In the genomic region with DNA sequence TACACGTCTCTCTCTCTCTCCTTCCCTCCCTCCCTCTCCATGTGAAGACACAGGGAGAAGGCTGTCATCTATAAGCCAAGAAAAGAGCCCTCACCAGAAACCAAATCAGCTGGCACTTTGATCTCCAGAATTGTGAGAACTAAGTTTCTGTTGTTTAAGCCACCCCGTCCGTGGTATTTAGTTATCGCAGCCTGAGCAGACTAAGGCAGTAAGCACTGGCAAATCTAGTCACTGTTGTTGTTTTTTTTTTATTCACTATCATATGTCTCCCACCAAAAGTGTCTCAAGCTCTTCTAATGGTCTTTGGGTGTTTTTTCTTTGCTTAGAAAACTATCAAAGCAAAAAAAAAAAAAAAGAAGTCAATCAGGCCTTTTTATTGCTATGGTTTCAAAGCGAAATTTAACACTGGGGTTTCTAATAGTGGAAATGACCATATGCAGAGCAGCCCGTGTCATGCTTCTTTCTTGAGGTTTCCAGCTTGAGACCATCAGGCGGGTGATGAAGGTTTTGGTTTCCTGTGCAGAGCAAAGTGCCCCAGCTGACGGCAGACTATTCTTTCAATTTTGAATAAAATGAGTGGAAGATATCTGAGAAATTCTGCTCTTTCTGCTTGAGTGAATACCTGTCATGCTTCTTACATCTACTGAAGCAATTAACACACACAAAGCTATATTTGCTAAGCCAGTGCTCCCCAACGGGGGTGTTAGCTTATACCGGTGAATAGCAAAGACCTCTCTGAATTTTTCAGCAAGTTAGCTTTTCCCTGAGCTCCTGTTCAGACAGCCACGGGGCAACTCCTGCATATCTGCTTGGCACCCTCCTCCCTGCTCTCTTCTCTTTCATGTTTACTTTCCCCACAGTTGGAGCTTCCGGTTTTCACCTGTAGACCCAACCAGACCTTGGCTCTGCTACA, we compare ENCODE assay signal across 10 cellular contexts.
DNase-seq lines count a peak whose midpoint lies in the region; ATAC-seq, FAIRE-seq and TF ChIP-seq lines count a peak whose summit lies in the region.
"Had no signal": no experiment of that assay in that cellular context is flagged by ENCODE, and none has a peak within 500 bp of the region (broad histone marks: within the 10 kb centered on the region; RNA-seq: fewer than 3 reads in every experiment).

No MANE protein-coding gene starts in this region.

- SMC1A ChIA-PET in GM12878 (lab: Charles Lee; ENCODE audit: uncharacterized antibody, unreplicated experiment) = interaction anchor here (1.7 kb wide), 1 partner anchor 9 kb away, joined by 4 read pairs; no protein-coding TSS in a partner anchor

- intact Hi-C loops in GM12878 (cut with micrococcal nuclease; ENCODE audit: unreplicated experiment) = no loop called here

- H3K4me3 Mint-ChIP-seq in T-helper 2 cell treated with Interferon-gamma antibody and Interleukin-4, amounts not matched to agents 5 μg/mL and 100 μg/mL, for 36 hours = no peak overlapping the region
- H3K4me3 Mint-ChIP-seq: mesothelial cell of epicardium had no signal

- no peak overlapping the region for H3K27ac ChIP-seq in GM12878 (ENCODE audit: control insufficient read depth, insufficient read depth)
- H3K27ac ChIP-seq in GM23248 = no peak overlapping the region

- BruUV-seq in GM12878 (replicated peaks; lab: Mats Ljungman, UMichigan) = no TSS peak

- no peaks in the 10 kb centered on the region for H3F3A ChIP-seq in GM23248 (ENCODE audit: insufficient read depth)

- H3K9me3 ChIP-seq in GM12878 (replicated peaks; ENCODE audit: control insufficient read depth, insufficient read depth, low read length) = no peaks in the 10 kb centered on the region
- H3K9me3 ChIP-seq in GM23248 (ENCODE audit: low read depth) = no peaks in the 10 kb centered on the region

- WGBS in GM12878 (ENCODE audit: insufficient coverage, insufficient replicate concordance, low lambda C conversion rate, missing lambda C conversion rate) = 20% methylated on average over 11 of the region's 12 CpGs
- 56 to 57% methylated on average over 12 of the region's 12 CpGs for WGBS in GM23248 (ENCODE audit: low coverage in 1 of 2, low lambda C conversion rate in 2 of 2, missing lambda C conversion rate in 2 of 2), 2 experiments

- peaks cover 6% of the 10 kb centered on the region for H3K4me1 Mint-ChIP-seq in T-helper 2 cell treated with Interferon-gamma antibody and Interleukin-4, amounts not matched to agents 5 μg/mL and 100 μg/mL, for 36 hours (ENCODE audit: low read depth)
- H3K4me1 Mint-ChIP-seq: mesothelial cell of epicardium had no signal

- H3K4me2 ChIP-seq in GM12878 (ENCODE audit: control insufficient read depth, insufficient read depth) (peak overlapping the region; percentile 34; the same call in 1 of the 2 replicates), GM23248 (ENCODE audit: unreplicated experiment) (no peak overlapping the region)

- H3K79me2 ChIP-seq in GM12878 (ENCODE audit: control insufficient read depth, insufficient read depth, low read length) = no peaks in the 10 kb centered on the region
- no peaks in the 10 kb centered on the region for H3K79me2 ChIP-seq in GM23248 (ENCODE audit: insufficient read depth)

- H3K27me3 Mint-ChIP-seq in T-helper 2 cell treated with Interferon-gamma antibody and Interleukin-4, amounts not matched to agents 5 μg/mL and 100 μg/mL, for 36 hours (ENCODE audit: low read depth) = peaks cover 13% of the 10 kb centered on the region

- no peak for TF ChIP-seq RAD21 in GM12878 (IDR thresholded peaks at IDR 0.05; ENCODE audit: insufficient read depth, low read depth, low read length)

- no peaks in the 10 kb centered on the region for H3K36me3 Mint-ChIP-seq in T-helper 2 cell treated with Interferon-gamma antibody and Interleukin-4, amounts not matched to agents 5 μg/mL and 100 μg/mL, for 36 hours (ENCODE audit: low read depth)
- H3K36me3 Mint-ChIP-seq: mesothelial cell of epicardium had no signal

- TF ChIP-seq CTCF in GM13977 (IDR thresholded peaks at IDR 0.05; ENCODE audit: extremely low read depth, insufficient read depth, missing control alignments) (no peak), GM12878 (IDR thresholded peaks at IDR 0.05 in 2 of 3, conservative IDR thresholded peaks at IDR 0.05 in 1 of 3; ENCODE audit: control insufficient read depth in 2 of 3, extremely low read depth in 1 of 3, insufficient read depth in 1 of 3, low read depth in 3 of 3, low read length in 3 of 3) (no peak)

- DNase-seq in GM13977 (ENCODE audit: low spot score) = peak; percentile 53
- peak; percentile 62 for DNase-seq in GM12878 (ENCODE audit: low read depth, low spot score)
- no peak for DNase-seq in OCI-M2 (lab: John Stamatoyannopoulos, UW; ENCODE audit: unreplicated experiment)
- no peak for DNase-seq in GM23248
- DNase-seq in T-helper 2 cell treated with Interferon-gamma antibody and Interleukin-4, amounts not matched to agents 5 μg/mL and 100 μg/mL, for 36 hours (ENCODE audit: low spot score) = no peak
- DNase-seq in NCI-H2227 treated with DMSO at 0.1 percent for 48 hours (lab: John Stamatoyannopoulos, UW) = no peak
- DNase-seq: NCI-H524 had no signal

- H2AFZ ChIP-seq in GM12878 (ENCODE audit: control insufficient read depth, low read depth, low read length) (no peak overlapping the region), GM23248 (no peak overlapping the region)

- ATAC-seq in GM19455 (IDR thresholded peaks at IDR 0.05; ENCODE audit: unreplicated experiment) (peak; percentile 97), HG03097 (IDR thresholded peaks at IDR 0.05; ENCODE audit: low FRiP score, unreplicated experiment) (peak; percentile 93), GM12878 (peak; percentile 95)

- H3K27me3 ChIP-seq in GM12878 (replicated peaks in 1 of 2; ENCODE audit: control insufficient read depth in 2 of 2, insufficient read depth in 2 of 2, low read length in 1 of 2) = no peaks in the 10 kb centered on the region; a peak in 1 of 4 replicates
- H3K27me3 ChIP-seq in GM23248 (replicated peaks; ENCODE audit: insufficient read depth) = peaks cover 8% of the 10 kb centered on the region

- no peaks in the 10 kb centered on the region for H4K20me1 ChIP-seq in GM12878 (ENCODE audit: control insufficient read depth, insufficient read depth)
- H4K20me1 ChIP-seq in GM23248 (ENCODE audit: insufficient read depth) = no peaks in the 10 kb centered on the region

- POLR2A ChIA-PET in GM12878 (lab: Charles Lee) = no interaction called here

- FAIRE-seq in GM12878 (lab: Jason Lieb, UNC) = no peak

- no peaks in the 10 kb centered on the region for H3K9me3 Mint-ChIP-seq in T-helper 2 cell treated with Interferon-gamma antibody and Interleukin-4, amounts not matched to agents 5 μg/mL and 100 μg/mL, for 36 hours
- H3K9me3 Mint-ChIP-seq: mesothelial cell of epicardium had no signal

- TF ChIP-seq EP300 in GM12878 (IDR thresholded peaks at IDR 0.05; ENCODE audit: borderline replicate concordance in 1 of 2, control insufficient read depth in 1 of 2, low read depth in 2 of 2, low read length in 2 of 2) = peak in 1 of 2 experiments; percentile 67; a peak in 1 of 4 replicates

- no peaks in the 10 kb centered on the region for H3K36me3 ChIP-seq in GM12878 (ENCODE audit: control insufficient read depth in 2 of 2, insufficient read depth in 2 of 2, low read length in 1 of 2)
- H3K36me3 ChIP-seq in GM23248 (ENCODE audit: low read depth) = no peaks in the 10 kb centered on the region

- in situ Hi-C loops in GM13977 (cut with MboI; ENCODE audit: low pct_unique_long_range_greater_than_20kb, low sequenced_read_pairs, unreplicated experiment) (no loop called here), GM12878 (cut with MboI) (no loop called here), GM23248 (cut with MboI) (no loop called here)

- H3K9me2 ChIP-seq in GM23248 (ENCODE audit: insufficient read depth) = no peaks in the 10 kb centered on the region

- H3K4me1 ChIP-seq in GM12878 (ENCODE audit: control insufficient read depth, insufficient read depth, low read length) (peaks cover 5% of the 10 kb centered on the region; the same call in 1 of the 2 replicates), GM23248 (ENCODE audit: insufficient read depth) (no peaks in the 10 kb centered on the region)

- H3K27ac Mint-ChIP-seq in T-helper 2 cell treated with Interferon-gamma antibody and Interleukin-4, amounts not matched to agents 5 μg/mL and 100 μg/mL, for 36 hours = no peak overlapping the region
- H3K27ac Mint-ChIP-seq: mesothelial cell of epicardium had no signal

- RAD21 ChIA-PET in GM12878 (lab: Charles Lee; ENCODE audit: unreplicated experiment) = no interaction called here

- no peak overlapping the region for H3K4me3 ChIP-seq in GM12878
- H3K4me3 ChIP-seq in GM23248 = no peak overlapping the region

- CTCF ChIA-PET in GM12878 (lab: Yijun Ruan, JAX) = no interaction called here

- no peak for TF ChIP-seq POLR2A in GM12878 (IDR thresholded peaks at IDR 0.05; ENCODE audit: low read depth, low read length)

- no peak overlapping the region for H3K9ac ChIP-seq in GM12878 (ENCODE audit: control insufficient read depth, insufficient read depth, low read length)
- no peak overlapping the region for H3K9ac ChIP-seq in GM23248

TF ChIP-seq in GM12878, 131 proteins besides CTCF, POLR2A, EP300 and RAD21 (continues in another document):
- TF ChIP-seq POU2F2 (IDR thresholded peaks at IDR 0.05; ENCODE audit: borderline replicate concordance, low read depth, low read length) (peak; percentile 76; the same call in 1 of the 3 replicates), BHLHE40 (IDR thresholded peaks at IDR 0.05; ENCODE audit: borderline replicate concordance in 1 of 2, low read depth in 2 of 2, low read length in 1 of 2) (peak; percentile 52 to 73; a peak in 3 of 4 replicates), SP1 (IDR thresholded peaks at IDR 0.05; ENCODE audit: low read depth, low read length) (no peak), ZNF384 (IDR thresholded peaks at IDR 0.05; ENCODE audit: borderline replicate concordance, low read depth, low read length) (peak; percentile 80), SRF (IDR thresholded peaks at IDR 0.05; ENCODE audit: low read depth in 2 of 2, low read length in 2 of 2) (peak; percentile 61 to 70; a peak in 2 of 4 replicates), TCF12 (IDR thresholded peaks at IDR 0.05; ENCODE audit: low read depth, low read length) (peak; percentile 45; the same call in 1 of the 2 replicates), DPF2 (IDR thresholded peaks at IDR 0.05) (no peak), MTA2 (IDR thresholded peaks at IDR 0.05; ENCODE audit: low read depth) (peak; percentile 61; the same call in 1 of the 2 replicates), SIN3A (IDR thresholded peaks at IDR 0.05; ENCODE audit: low read depth, low read length) (no peak)
- TF ChIP-seq, protein P1, sequence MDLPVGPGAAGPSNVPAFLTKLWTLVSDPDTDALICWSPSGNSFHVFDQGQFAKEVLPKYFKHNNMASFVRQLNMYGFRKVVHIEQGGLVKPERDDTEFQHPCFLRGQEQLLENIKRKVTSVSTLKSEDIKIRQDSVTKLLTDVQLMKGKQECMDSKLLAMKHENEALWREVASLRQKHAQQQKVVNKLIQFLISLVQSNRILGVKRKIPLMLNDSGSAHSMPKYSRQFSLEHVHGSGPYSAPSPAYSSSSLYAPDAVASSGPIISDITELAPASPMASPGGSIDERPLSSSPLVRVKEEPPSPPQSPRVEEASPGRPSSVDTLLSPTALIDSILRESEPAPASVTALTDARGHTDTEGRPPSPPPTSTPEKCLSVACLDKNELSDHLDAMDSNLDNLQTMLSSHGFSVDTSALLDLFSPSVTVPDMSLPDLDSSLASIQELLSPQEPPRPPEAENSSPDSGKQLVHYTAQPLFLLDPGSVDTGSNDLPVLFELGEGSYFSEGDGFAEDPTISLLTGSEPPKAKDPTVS (IDR thresholded peaks at IDR 0.05; ENCODE audit: low read depth, low read length) = no peak

Comparison
In these comparisons a context has a peak if more than half of its experiments do, and no peak if none do; other contexts are left out.
1. DNase-seq: peak in GM13977 (single experiment) and GM12878 (single experiment); none in OCI-M2 (single experiment), GM23248 (single experiment), T-helper 2 cell treated with Interferon-gamma antibody and Interleukin-4, amounts not matched to agents 5 μg/mL and 100 μg/mL, for 36 hours (single experiment) and NCI-H2227 treated with DMSO at 0.1 percent for 48 hours (single experiment).
2. Peak in every context shown above with its lines, with median percentiles within 50 percentile points of each other: ATAC-seq.